Comparison of ENCODE assay signal across 8 cellular contexts in the genomic region with DNA sequence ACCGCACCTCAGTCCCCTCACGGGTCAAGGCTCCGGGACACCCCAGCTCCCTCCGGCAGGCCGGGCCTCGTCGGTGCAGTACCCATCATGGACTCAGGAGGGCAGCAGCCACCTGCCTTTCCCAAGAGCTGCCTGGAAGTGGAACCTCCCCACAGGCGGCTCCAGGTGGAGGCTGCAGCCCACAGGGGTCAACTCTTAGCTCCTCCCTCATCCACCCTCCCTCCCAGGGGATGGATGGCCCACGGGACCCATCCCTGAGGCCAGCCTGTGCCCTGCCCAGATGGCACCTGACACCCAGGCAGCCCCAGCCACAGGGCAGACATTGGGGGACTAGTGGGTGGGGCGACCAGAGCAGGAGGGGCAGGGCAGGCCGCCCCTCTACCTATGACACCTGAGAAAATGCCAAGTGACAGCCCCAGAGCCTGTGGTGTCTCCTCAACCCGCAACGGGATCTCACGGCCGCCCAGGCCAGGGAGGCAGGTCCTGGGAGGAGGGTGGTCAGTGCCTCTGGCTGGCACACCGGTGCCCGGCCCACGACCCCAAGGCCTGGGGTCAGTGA. TPM values are rescaled to one million over a fixed set of nuclear protein-coding genes. Genes with fewer than 3 reads are reported as not detected.
DNase-seq lines count a peak whose midpoint lies in the region; ATAC-seq and TF ChIP-seq lines count a peak whose summit lies in the region.

No MANE protein-coding gene starts in this region.

- H3K36me3 Mint-ChIP-seq in activated naive CD4-positive, alpha-beta T cell treated with anti-CD3 and anti-CD28 coated beads for 36 hours (ENCODE audit: low read depth) = no peaks in the 10 kb centered on the region

- TF ChIP-seq POLR2A in upper lobe of left lung (IDR thresholded peaks at IDR 0.05) = no peak

- ATAC-seq in upper lobe of left lung (ENCODE audit: low FRiP score in 2 of 2) = peak; percentile 86 to 92
- ATAC-seq in GM21723 (IDR thresholded peaks at IDR 0.05; ENCODE audit: unreplicated experiment) = no peak

- CTCF ChIA-PET in activated naive CD4-positive, alpha-beta T cell treated with anti-CD3 and anti-CD28 coated beads for 36 hours (lab: Charles Lee) = interaction anchor here (0.6 to 2.5 kb wide), 16 partner anchors 10 to 274 kb away, joined by 3 to 27 read pairs (median 4); partner anchors contain the start of gene WRAP73

- no peak overlapping the region for H3K9ac ChIP-seq in parathyroid adenoma

- TF ChIP-seq CTCF in parathyroid adenoma (IDR thresholded peaks at IDR 0.05) (peak; percentile 89), upper lobe of left lung (IDR thresholded peaks at IDR 0.05) (peak; percentile 95 to 97 (median 96))

- TF ChIP-seq EP300 in upper lobe of left lung (IDR thresholded peaks at IDR 0.05) = no peak

- no peak overlapping the region for H3K27ac Mint-ChIP-seq in activated naive CD4-positive, alpha-beta T cell treated with anti-CD3 and anti-CD28 coated beads for 36 hours

- H3K4me3 ChIP-seq in parathyroid adenoma (ENCODE audit: low read depth, low read length) (no peak overlapping the region), upper lobe of left lung (no peak overlapping the region)

- H3K4me1 Mint-ChIP-seq in activated naive CD4-positive, alpha-beta T cell treated with anti-CD3 and anti-CD28 coated beads for 36 hours (ENCODE audit: low read depth) = peaks cover 2% of the 10 kb centered on the region

- no peak overlapping the region for H2AFZ ChIP-seq in parathyroid adenoma

- H3K4me3 Mint-ChIP-seq in activated naive CD4-positive, alpha-beta T cell treated with anti-CD3 and anti-CD28 coated beads for 36 hours = peak overlapping the region; percentile 32

- H3K27ac ChIP-seq in parathyroid adenoma (no peak overlapping the region), upper lobe of left lung (no peak overlapping the region)

- peaks cover 7% of the 10 kb centered on the region for H3K27me3 Mint-ChIP-seq in activated naive CD4-positive, alpha-beta T cell treated with anti-CD3 and anti-CD28 coated beads for 36 hours (ENCODE audit: low read depth)

- H3K27me3 ChIP-seq in parathyroid adenoma (ENCODE audit: control insufficient read depth, insufficient read depth, low read length) = no peaks in the 10 kb centered on the region
- H3K27me3 ChIP-seq in upper lobe of left lung = peaks cover 0 to 12% (median 0%) of the 10 kb centered on the region in 4 donors

- DNase-seq in DMS53 (lab: John Stamatoyannopoulos, UW) = peak; percentile 90
- DNase-seq in HUDEP-2 (lab: John Stamatoyannopoulos, UW; ENCODE audit: unreplicated experiment in 76 of 76) = peak in 56 of 76 experiments; percentile 1 to 75 (median 32)
- DNase-seq in SK-N-DZ (ENCODE audit: low spot score) = peak; percentile 31
- peak; percentile 84 for DNase-seq in activated naive CD4-positive, alpha-beta T cell treated with anti-CD3 and anti-CD28 coated beads for 36 hours
- DNase-seq in glomerular visceral epithelial cell (ENCODE audit: extremely low spot score) = peak; percentile 79
- peak; percentile 81 to 93 for DNase-seq in upper lobe of left lung

- H3K4me1 ChIP-seq in parathyroid adenoma = peaks cover 5% of the 10 kb centered on the region
- peaks cover 22 to 35% (median 26%) of the 10 kb centered on the region in 4 donors for H3K4me1 ChIP-seq in upper lobe of left lung

- peak overlapping the region; percentile 65 for H3K4me2 ChIP-seq in parathyroid adenoma (ENCODE audit: low read length)

- intact Hi-C loops in activated naive CD4-positive, alpha-beta T cell treated with anti-CD3 and anti-CD28 coated beads for 36 hours (cut with micrococcal nuclease) = loop anchor here (1.0 to 2.0 kb wide), 3 partner anchors 31 to 272 kb away; no protein-coding TSS in a partner anchor

- no peaks in the 10 kb centered on the region for H3K9me3 Mint-ChIP-seq in activated naive CD4-positive, alpha-beta T cell treated with anti-CD3 and anti-CD28 coated beads for 36 hours

- WGBS in upper lobe of left lung, 2 donors = 37 to 100% methylated on average over 1 to 15 of the region's 18 CpGs

- no peaks in the 10 kb centered on the region for H3K36me3 ChIP-seq in parathyroid adenoma (ENCODE audit: control insufficient read depth, insufficient read depth, low read length)
- H3K36me3 ChIP-seq in upper lobe of left lung = no peaks in the 10 kb centered on the region

- no peaks in the 10 kb centered on the region for H3K9me3 ChIP-seq in parathyroid adenoma (ENCODE audit: control insufficient read depth, low read length)
- H3K9me3 ChIP-seq in upper lobe of left lung = no peaks in the 10 kb centered on the region

- no peaks in the 10 kb centered on the region for H3K79me2 ChIP-seq in parathyroid adenoma

RNA-seq across cellular contexts. Expression of gene ARHGEF16, which starts 1.2 kb away (rescaled TPM):
- 1.9 and 2.3 TPM in 2 replicates for polyA plus RNA-seq in SK-N-DZ (2014; cell fraction: cytosol; rRNA removed)
- 5.9 and 8.2 TPM in 2 replicates for polyA plus RNA-seq in SK-N-DZ (2014; cell fraction: nucleus; rRNA removed)
- total RNA-seq in activated naive CD4-positive, alpha-beta T cell treated with anti-CD3 and anti-CD28 coated beads for 36 hours = under 1 TPM; 0.17 TPM
- total RNA-seq in upper lobe of left lung = 10 to 100 TPM; 11.9 to 28.9 (median 13.4) TPM

Comparison
In these comparisons a context has a peak if more than half of its experiments do, and no peak if none do; other contexts are left out.
1. DNase-seq: peak in every context shown above with its lines; median percentile 90 in DMS53; 87 in upper lobe of left lung; 84 in activated naive CD4-positive, alpha-beta T cell treated with anti-CD3 and anti-CD28 coated beads for 36 hours; 79 in glomerular visceral epithelial cell; 32 in HUDEP-2; 31 in SK-N-DZ.
2. RNA of gene ARHGEF16, which starts 1.2 kb away (total RNA-seq): 11.9 to 28.9 TPM in upper lobe of left lung; 0.17 TPM in activated naive CD4-positive, alpha-beta T cell treated with anti-CD3 and anti-CD28 coated beads for 36 hours; every median in the first group is over 10 times any median in the second.